16 cellular contexts compared by ENCODE assay signal in the genomic region with DNA sequence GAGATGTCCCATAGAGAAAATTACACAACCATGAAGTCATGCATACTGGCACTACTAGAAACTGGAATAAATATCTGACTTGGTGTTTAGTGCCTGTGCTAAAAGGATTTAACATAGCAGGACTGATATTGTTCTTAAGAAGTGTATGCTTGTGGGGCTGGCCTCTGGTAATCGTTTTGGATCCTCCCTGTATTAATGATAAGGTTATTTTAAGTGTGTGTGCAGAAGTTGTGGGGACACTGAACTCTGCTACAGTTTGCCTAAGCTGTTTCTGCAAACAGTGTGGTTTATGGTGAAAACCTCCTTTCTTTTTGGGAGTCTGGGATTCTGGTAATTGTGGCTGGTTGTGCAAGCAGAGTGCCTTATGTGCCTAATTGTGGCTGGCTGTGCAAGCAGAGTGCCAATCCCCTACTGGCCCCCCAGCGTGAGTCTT.
DNase-seq lines count a peak whose midpoint lies in the region; ATAC-seq and TF ChIP-seq lines count a peak whose summit lies in the region.
"Had no signal": no experiment of that assay in that cellular context is flagged by ENCODE, and none has a peak within 500 bp of the region (broad histone marks: within the 10 kb centered on the region; RNA-seq: fewer than 3 reads in every experiment).

No MANE protein-coding gene starts in this region.

- ATAC-seq in GM21723 (IDR thresholded peaks at IDR 0.05; ENCODE audit: unreplicated experiment), result no peak
- ATAC-seq: activated CD4-positive, CD25-positive, alpha-beta regulatory T cell treated with anti-CD3 and anti-CD28 coated beads, Interleukin-2, amount 50 U/mL, for 24 hours; activated CD8-positive, alpha-beta T cell treated with anti-CD3 and anti-CD28 coated beads, Interleukin-2, amount 10 ng/mL, durations not matched to agents 7 days and 5 days; activated naive CD4-positive, alpha-beta T cell treated with anti-CD3 and anti-CD28 coated beads, Interleukin-2, amount 50 U/mL, for 72 hours had no signal

- no peak for TF ChIP-seq CTCF in mesothelial cell of epicardium (IDR thresholded peaks at IDR 0.05; ENCODE audit: unreplicated experiment)
- TF ChIP-seq CTCF in tibial nerve (IDR thresholded peaks at IDR 0.05), result no peak

- DNase-seq in HuH-7 (ENCODE audit: low spot score), result peak; percentile 7
- peak; percentile 89 for DNase-seq in SIG-M5 treated with dmso at 0.1 percent for 504 hours (lab: John Stamatoyannopoulos, UW; ENCODE audit: unreplicated experiment)
- DNase-seq in fibroblast of gingiva (ENCODE audit: low read depth), result peak; percentile 24
- DNase-seq in mesothelial cell of epicardium (ENCODE audit: low spot score in 2 of 2, unreplicated experiment in 2 of 2), result no peak
- no peak for DNase-seq in tibial nerve (ENCODE audit: low spot score in 2 of 2)
- no peak for DNase-seq in ureter (ENCODE audit: low spot score)
- no peak for DNase-seq in DMS114 treated with DMSO at 0.1 percent for 48 hours (lab: John Stamatoyannopoulos, UW; ENCODE audit: unreplicated experiment)
- DNase-seq: activated CD8-positive, alpha-beta T cell treated with anti-CD3 and anti-CD28 coated beads, Interleukin-2, amount 10 ng/mL, durations not matched to agents 7 days and 5 days; NCI-H1436; NCI-H748 treated with DMSO at 0.1 percent for 48 hours; T1000; thyroid gland had no signal

- H3K36me3 Mint-ChIP-seq in mesothelial cell of epicardium, result peaks cover 30% of the 10 kb centered on the region

- no peaks in the 10 kb centered on the region for H3K27me3 ChIP-seq in tibial nerve
- H3K27me3 ChIP-seq: thyroid gland had no signal

- TF ChIP-seq POLR2A in tibial nerve (IDR thresholded peaks at IDR 0.05), result no peak

- 59 to 67% methylated on average over 2 of the region's 2 CpGs for WGBS in tibial nerve, 2 donors

- H3K4me3 ChIP-seq in tibial nerve, result no peak overlapping the region
- H3K4me3 ChIP-seq: SK-N-MC, thyroid gland had no signal

- no peaks in the 10 kb centered on the region for H3K27me3 Mint-ChIP-seq in mesothelial cell of epicardium (ENCODE audit: low read depth)

- no peaks in the 10 kb centered on the region for H3K9me3 ChIP-seq in tibial nerve
- H3K9me3 ChIP-seq: thyroid gland had no signal

- H3K27ac ChIP-seq in tibial nerve, result no peak overlapping the region
- H3K27ac ChIP-seq: SK-N-MC, thyroid gland had no signal

- peak overlapping the region; percentile 64 for H3K27ac Mint-ChIP-seq in mesothelial cell of epicardium
- H3K27ac Mint-ChIP-seq: activated CD8-positive, alpha-beta T cell treated with anti-CD3 and anti-CD28 coated beads, Interleukin-2, amount 10 ng/mL, durations not matched to agents 7 days and 5 days; activated naive CD4-positive, alpha-beta T cell treated with anti-CD3 and anti-CD28 coated beads, Interleukin-2, amount 50 U/mL, for 72 hours had no signal

- H3K4me1 ChIP-seq in tibial nerve, result no peaks in the 10 kb centered on the region
- H3K4me1 ChIP-seq: thyroid gland had no signal

- TF ChIP-seq EP300 in tibial nerve (IDR thresholded peaks at IDR 0.05), result no peak

- H3K4me3 Mint-ChIP-seq in mesothelial cell of epicardium, result no peak overlapping the region
- H3K4me3 Mint-ChIP-seq: activated CD8-positive, alpha-beta T cell treated with anti-CD3 and anti-CD28 coated beads, Interleukin-2, amount 10 ng/mL, durations not matched to agents 7 days and 5 days had no signal

- H3K9me3 Mint-ChIP-seq in mesothelial cell of epicardium, result peaks cover 6% of the 10 kb centered on the region
- H3K9me3 Mint-ChIP-seq: activated naive CD4-positive, alpha-beta T cell treated with anti-CD3 and anti-CD28 coated beads, Interleukin-2, amount 50 U/mL, for 72 hours had no signal

- H3K4me1 Mint-ChIP-seq in mesothelial cell of epicardium, result no peaks in the 10 kb centered on the region

- peaks cover 0 to 50% (median 0%) of the 10 kb centered on the region in 3 donors for H3K36me3 ChIP-seq in tibial nerve

Comparison
In these comparisons a context has a peak if more than half of its experiments do, and no peak if none do; other contexts are left out.
1. DNase-seq: peak in HuH-7 (single experiment), SIG-M5 treated with dmso at 0.1 percent for 504 hours (single experiment) and fibroblast of gingiva (single experiment); none in mesothelial cell of epicardium (0 of 2), tibial nerve (0 of 2), ureter (single experiment) and DMS114 treated with DMSO at 0.1 percent for 48 hours (single experiment).